22 cellular contexts compared by ENCODE assay signal in genomic region chr16:85441189-85441889, GRCh38.
A peak's percentile ranks its signal among the peaks of the same experiment; 100 is the strongest.
DNase-seq lines count a peak whose midpoint lies in the region; ATAC-seq, FAIRE-seq and TF ChIP-seq lines count a peak whose summit lies in the region.
"Had no signal": no experiment of that assay in that cellular context is flagged by ENCODE, and none has a peak within 500 bp of the region (broad histone marks: within the 10 kb centered on the region; RNA-seq: fewer than 3 reads in every experiment).

No MANE protein-coding gene starts in this region.

- no peaks in the 10 kb centered on the region; the same call in 1 of the 2 replicates for H3K79me1 ChIP-seq in H1 (ENCODE audit: low read depth, low read length)

- no peak overlapping the region for H3K9ac ChIP-seq in H1 (replicated peaks in 1 of 4; ENCODE audit: extremely low read depth in 1 of 4, low read depth in 3 of 4, low read length in 3 of 4)

- no peak for TF ChIP-seq POLR2A in H1 (IDR thresholded peaks at IDR 0.05; ENCODE audit: control extremely low read depth in 1 of 2, low read depth in 2 of 2, low read length in 2 of 2)
- TF ChIP-seq POLR2A in gastrocnemius medialis (IDR thresholded peaks at IDR 0.05): no peak
- TF ChIP-seq POLR2A in Peyer's patch (IDR thresholded peaks at IDR 0.05): no peak

- H3K56ac ChIP-seq in H1 (replicated peaks; ENCODE audit: insufficient read length, low read depth, low read length): no peak overlapping the region

- WGBS in H1 (ENCODE audit: extremely low coverage in 1 of 2, insufficient coverage in 1 of 2, insufficient read length in 1 of 2, insufficient replicate concordance in 2 of 2, low coverage in 1 of 2, low lambda C conversion rate in 2 of 2, missing lambda C conversion rate in 1 of 2), 2 experiments: 83% methylated on average over 15 of the region's 15 CpGs; no CpG with 5 or more reads in 1 of the 2 experiments
- WGBS in hepatocyte (ENCODE audit: low lambda C conversion rate, missing lambda C conversion rate): 95% methylated on average over 15 of the region's 15 CpGs

- DNase-seq in GM10248 (ENCODE audit: extremely low spot score) (no peak), PC-9 (no peak), H1 (ENCODE audit: low read depth in 1 of 2, low spot score in 2 of 2) (no peak), gastrocnemius medialis (no peak), hepatocyte (ENCODE audit: low spot score) (no peak), NCI-H1436 (lab: John Stamatoyannopoulos, UW) (no peak), Peyer's patch (no peak)
- peak; percentile 77 for DNase-seq in Jurkat, Clone E6-1 (ENCODE audit: low read depth, low spot score)
- DNase-seq: activated CD4-positive, alpha-beta T cell treated with anti-CD3 and anti-CD28 coated beads for 36 hours; activated CD8-positive, alpha-beta memory T cell treated with anti-CD3 and anti-CD28 coated beads, Interleukin-2, amount 50 U/mL, for 48 hours; activated naive CD4-positive, alpha-beta T cell; lower lobe of right lung; NCI-H187; NCI-H446; stimulated activated CD4-positive, alpha-beta T cell treated with anti-CD3 and anti-CD28 coated beads, Interleukin-15, amount 100 ng/mL, for 24 hours; T-helper 17 cell had no signal

- no peak overlapping the region for H2BK5ac ChIP-seq in H1 (ENCODE audit: low read depth, low read length)

- H3K4me3 ChIP-seq in Jurkat, Clone E6-1 (ENCODE audit: low read length): no peak overlapping the region
- H3K4me3 ChIP-seq in PC-9 (no peak overlapping the region), H1 (ENCODE audit: extremely low read depth in 1 of 4, insufficient read depth in 2 of 4, low read depth in 3 of 4, low read length in 4 of 4) (no peak overlapping the region), gastrocnemius medialis (no peak overlapping the region), hepatocyte (no peak overlapping the region), Peyer's patch (no peak overlapping the region)
- H3K4me3 ChIP-seq: ascending aorta, HAP-1, lower lobe of right lung had no signal

- intact Hi-C loops in PC-9 (cut with micrococcal nuclease; ENCODE audit: unreplicated experiment): loop anchor here (1.0 kb wide), 1 partner anchor 169 kb away; no protein-coding TSS in a partner anchor
- intact Hi-C loops in gastrocnemius medialis (cut with DNase I; ENCODE audit: low total_unique reads): no loop called here

- no peak overlapping the region for H2BK20ac ChIP-seq in H1 (ENCODE audit: low read length)

- H3K9me3 ChIP-seq in PC-9 (ENCODE audit: insufficient read depth, low read depth) (no peaks in the 10 kb centered on the region), H1 (ENCODE audit: insufficient read depth in 2 of 2, low read depth in 1 of 2, low read length in 1 of 2) (no peaks in the 10 kb centered on the region), gastrocnemius medialis (no peaks in the 10 kb centered on the region), hepatocyte (ENCODE audit: low read depth) (no peaks in the 10 kb centered on the region), Peyer's patch (no peaks in the 10 kb centered on the region)
- H3K9me3 ChIP-seq: ascending aorta, HAP-1, lower lobe of right lung had no signal

- H4K8ac ChIP-seq in H1 (ENCODE audit: extremely low read depth, insufficient read depth, low read length): no peak overlapping the region

- no TSS peak for BruUV-seq in PC-9 (replicated peaks; lab: Mats Ljungman, UMichigan)

- H3F3A ChIP-seq in PC-9 (ENCODE audit: insufficient read depth, low read depth): peaks cover 6% of the 10 kb centered on the region; the same call in 1 of the 2 replicates

- H2AK5ac ChIP-seq in H1 (ENCODE audit: low read depth, low read length): no peak overlapping the region

- no peak overlapping the region for H2BK15ac ChIP-seq in H1 (ENCODE audit: low read length)

- H3K27ac ChIP-seq in PC-9 (no peak overlapping the region), H1 (ENCODE audit: low read depth, low read length) (no peak overlapping the region), gastrocnemius medialis (no peak overlapping the region), hepatocyte (no peak overlapping the region), Peyer's patch (no peak overlapping the region)
- H3K27ac ChIP-seq: ascending aorta, epithelial cell of prostate, lower lobe of right lung had no signal

- POLR2A ChIA-PET in GM10248 (lab: Yijun Ruan, JAX) (no interaction called here), PC-9 (lab: Charles Lee; ENCODE audit: unreplicated experiment) (no interaction called here), H1 (lab: Charles Lee; ENCODE audit: partially characterized antibody) (no interaction called here)

- CTCF ChIA-PET in GM10248 (lab: Yijun Ruan, JAX): interaction anchor here (0.8 to 8.9 kb wide), 7 partner anchors 14 to 175 kb away, joined by 3 to 40 read pairs (median 4); no protein-coding TSS in a partner anchor
- CTCF ChIA-PET in PC-9 (lab: Charles Lee): no interaction called here
- CTCF ChIA-PET in H1 (lab: Charles Lee; ENCODE audit: partially characterized antibody): interaction anchor here (0.6 to 10.9 kb wide), 30 partner anchors 8 to 175 kb away, joined by 3 to 178 read pairs (median 4); no protein-coding TSS in a partner anchor

- H3K4me2 ChIP-seq in PC-9 (no peak overlapping the region), H1 (ENCODE audit: insufficient read depth in 1 of 2, low read depth in 2 of 2, low read length in 2 of 2) (no peak overlapping the region), hepatocyte (no peak overlapping the region)

- H2AFZ ChIP-seq in PC-9 (no peak overlapping the region), H1 (ENCODE audit: low read length) (no peak overlapping the region), hepatocyte (no peak overlapping the region)

- no peak overlapping the region for H2BK120ac ChIP-seq in H1 (replicated peaks; ENCODE audit: low read depth, low read length)

- no peak overlapping the region for H3K14ac ChIP-seq in H1 (ENCODE audit: insufficient read length)

- H3K23ac ChIP-seq in H1 (ENCODE audit: insufficient read length): no peak overlapping the region

- H3K18ac ChIP-seq in H1 (ENCODE audit: extremely low read depth, low read length): no peak overlapping the region

- H3K36me3 ChIP-seq in PC-9 (ENCODE audit: low read depth): no peaks in the 10 kb centered on the region
- H3K36me3 ChIP-seq in H1 (ENCODE audit: control insufficient read depth in 2 of 4, insufficient read depth in 4 of 4, low read length in 3 of 4): no peaks in the 10 kb centered on the region
- no peaks in the 10 kb centered on the region for H3K36me3 ChIP-seq in gastrocnemius medialis
- H3K36me3 ChIP-seq in hepatocyte (replicated peaks; ENCODE audit: insufficient read depth, low read depth): no peaks in the 10 kb centered on the region
- no peaks in the 10 kb centered on the region for H3K36me3 ChIP-seq in Peyer's patch
- H3K36me3 ChIP-seq: HAP-1, lower lobe of right lung had no signal

- TF ChIP-seq CTCF in GM10248 (IDR thresholded peaks at IDR 0.05; ENCODE audit: control extremely low read depth, extremely low read depth, low read depth, missing control alignments) (peak; percentile 27), PC-9 (conservative IDR thresholded peaks at IDR 0.05) (peak; percentile 62; the same call in 1 of the 2 replicates), H1 (IDR thresholded peaks at IDR 0.05; ENCODE audit: control extremely low read depth in 1 of 3, insufficient read depth in 1 of 3, low read depth in 1 of 3, low read length in 3 of 3) (peak; percentile 25 to 83 (median 50)), gastrocnemius medialis (IDR thresholded peaks at IDR 0.05 in 4 of 5, conservative IDR thresholded peaks at IDR 0.05 in 1 of 5) (no peak), hepatocyte (IDR thresholded peaks at IDR 0.05; ENCODE audit: poor library complexity) (no peak), Peyer's patch (IDR thresholded peaks at IDR 0.05) (no peak)

- no peak for ATAC-seq in gastrocnemius medialis
- ATAC-seq: activated CD4-positive, alpha-beta T cell treated with anti-CD3 and anti-CD28 coated beads for 36 hours; lower lobe of right lung; naive thymus-derived CD8-positive, alpha-beta T cell; T-helper 17 cell had no signal

- H3K9me2 ChIP-seq in PC-9 (ENCODE audit: insufficient read depth) (no peaks in the 10 kb centered on the region), hepatocyte (replicated peaks; ENCODE audit: insufficient read depth) (no peaks in the 10 kb centered on the region)

- no peak overlapping the region for H4K5ac ChIP-seq in H1 (ENCODE audit: insufficient read length, low read depth, low read length)

- peak overlapping the region; percentile 4; the same call in 1 of the 2 replicates for H2BK12ac ChIP-seq in H1 (ENCODE audit: low read depth, low read length)

- peak; percentile 60 to 72 for TF ChIP-seq RAD21 in H1 (IDR thresholded peaks at IDR 0.05 in 1 of 2, conservative IDR thresholded peaks at IDR 0.05 in 1 of 2; ENCODE audit: low read depth in 2 of 2, low read length in 2 of 2)

- no peak for TF ChIP-seq EP300 in H1 (IDR thresholded peaks at IDR 0.05; ENCODE audit: borderline replicate concordance in 1 of 2, low read depth in 2 of 2, low read length in 2 of 2)

- H4K20me1 ChIP-seq in PC-9 (ENCODE audit: insufficient read depth): no peaks in the 10 kb centered on the region; the same call in 1 of the 2 replicates
- peaks cover 0 to 9% of the 10 kb centered on the region in 2 experiments for H4K20me1 ChIP-seq in H1 (replicated peaks in 1 of 2; ENCODE audit: control insufficient read depth in 1 of 2, insufficient read depth in 2 of 2, low read length in 2 of 2)
- H4K20me1 ChIP-seq in hepatocyte (ENCODE audit: insufficient read depth, poor library complexity, severe bottlenecking): no peaks in the 10 kb centered on the region

- H3K4me1 ChIP-seq in PC-9 (replicated peaks; ENCODE audit: insufficient read depth) (no peaks in the 10 kb centered on the region), H1 (replicated peaks in 1 of 4; ENCODE audit: control insufficient read depth in 3 of 4, insufficient read depth in 4 of 4, low read length in 3 of 4) (peaks cover 8 to 50% (median 35%) of the 10 kb centered on the region in 4 experiments), gastrocnemius medialis (peaks cover 0 to 7% of the 10 kb centered on the region in 2 donors), hepatocyte (ENCODE audit: insufficient read depth) (peaks cover 42% of the 10 kb centered on the region), Peyer's patch (peaks cover 0 to 36% (median 4%) of the 10 kb centered on the region in 4 donors)

- H3K27me3 ChIP-seq in PC-9 (ENCODE audit: insufficient read depth, low read depth) (no peaks in the 10 kb centered on the region), H1 (replicated peaks in 1 of 4; ENCODE audit: control insufficient read depth in 3 of 4, extremely low read depth in 1 of 4, insufficient read depth in 3 of 4, low read length in 3 of 4) (peaks cover 0 to 7% (median 0%) of the 10 kb centered on the region in 4 experiments; a peak in 3 of 7 replicates), gastrocnemius medialis (no peaks in the 10 kb centered on the region), hepatocyte (no peaks in the 10 kb centered on the region), Peyer's patch (no peaks in the 10 kb centered on the region)
- H3K27me3 ChIP-seq: ascending aorta had no signal

- in situ Hi-C loops in gastrocnemius medialis (cut with MboI; ENCODE audit: low sequenced_read_pairs in 4 of 4): no loop called here

- H3K79me2 ChIP-seq in PC-9 (ENCODE audit: low read depth): no peaks in the 10 kb centered on the region
- H3K79me2 ChIP-seq in H1 (ENCODE audit: control insufficient read depth in 1 of 2, insufficient read depth in 2 of 2, low read length in 2 of 2): no peaks in the 10 kb centered on the region
- no peaks in the 10 kb centered on the region for H3K79me2 ChIP-seq in hepatocyte

- H3K4ac ChIP-seq in H1 (replicated peaks; ENCODE audit: insufficient read length, low read depth, low read length): no peak overlapping the region

- FAIRE-seq in H1 (lab: Jason Lieb, UNC): no peak
- FAIRE-seq: colon, RCC 7860 had no signal

- H4K91ac ChIP-seq in H1 (replicated peaks; ENCODE audit: insufficient read length, low read length): no peak overlapping the region

- H3K23me2 ChIP-seq in H1 (ENCODE audit: low read depth, low read length): peaks cover 2% of the 10 kb centered on the region

Comparison
In these comparisons a context has a peak if more than half of its experiments do, and no peak if none do; other contexts are left out.
1. CTCF ChIP-seq: peak in GM10248 (single experiment), PC-9 (single experiment) and H1 (3 of 3); none in gastrocnemius medialis (0 of 5), hepatocyte (single experiment) and Peyer's patch (0 of 6).